ENCODE assay signal across 1 cellular context in the genomic region with DNA sequence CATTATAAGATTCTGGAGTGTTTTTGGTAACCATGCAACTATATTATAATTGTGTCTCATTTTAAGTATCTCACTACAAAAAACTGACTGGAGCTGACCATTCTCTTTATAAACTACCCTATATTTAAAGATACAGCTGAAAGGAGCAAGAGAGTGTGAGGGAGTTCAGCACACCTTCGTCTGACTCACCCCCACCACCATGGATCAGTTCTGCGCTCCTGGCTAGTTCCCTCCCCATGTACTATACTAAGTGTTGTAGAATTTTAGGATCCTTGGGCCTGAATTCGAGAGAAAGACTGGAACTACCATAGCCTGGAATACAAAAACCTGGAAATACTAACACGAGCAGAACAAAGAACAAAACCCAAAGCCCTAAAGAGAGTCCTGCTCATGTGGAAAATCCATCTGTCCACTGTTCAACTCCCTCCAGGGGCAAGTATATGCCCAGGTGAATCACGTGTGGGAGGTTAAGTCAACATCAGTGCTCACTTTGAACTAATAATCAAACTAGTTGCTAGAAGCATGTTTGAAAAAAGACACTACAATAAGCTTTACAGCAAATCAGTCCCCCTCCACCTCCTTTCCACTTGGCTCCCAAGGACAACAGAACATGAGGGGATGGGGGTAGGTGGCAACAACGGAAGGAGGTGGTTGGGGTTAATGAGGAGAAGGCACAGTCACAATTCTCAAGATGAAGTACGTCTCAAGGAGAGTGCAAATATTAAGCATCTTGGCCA.
TF ChIP-seq lines count a peak whose summit lies in the region.

No MANE protein-coding gene starts in this region.

TF ChIP-seq in H1, 55 proteins besides CTCF, POLR2A, EP300 and RAD21:
- no peak for TF ChIP-seq RFX5 (IDR thresholded peaks at IDR 0.05; ENCODE audit: borderline replicate concordance, low read depth, low read length)
- no peak for TF ChIP-seq KDM4A (IDR thresholded peaks at IDR 0.05; ENCODE audit: low read depth, low read length, severe bottlenecking)
- no peak for TF ChIP-seq SP2 (IDR thresholded peaks at IDR 0.05; ENCODE audit: low read length)
- TF ChIP-seq GABPA (IDR thresholded peaks at IDR 0.05; ENCODE audit: borderline replicate concordance, insufficient read depth, low read length) = no peak
- no peak for TF ChIP-seq ATF3 (IDR thresholded peaks at IDR 0.05; ENCODE audit: insufficient read depth, low read depth, low read length)
- no peak for TF ChIP-seq SP1 (IDR thresholded peaks at IDR 0.05; ENCODE audit: low read depth, low read length)
- no peak for TF ChIP-seq KDM1A (IDR thresholded peaks at IDR 0.05; ENCODE audit: borderline replicate concordance, low read length)
- TF ChIP-seq BCL11A (IDR thresholded peaks at IDR 0.05; ENCODE audit: low read depth in 2 of 2, low read length in 2 of 2) = no peak
- TF ChIP-seq, protein P1, sequence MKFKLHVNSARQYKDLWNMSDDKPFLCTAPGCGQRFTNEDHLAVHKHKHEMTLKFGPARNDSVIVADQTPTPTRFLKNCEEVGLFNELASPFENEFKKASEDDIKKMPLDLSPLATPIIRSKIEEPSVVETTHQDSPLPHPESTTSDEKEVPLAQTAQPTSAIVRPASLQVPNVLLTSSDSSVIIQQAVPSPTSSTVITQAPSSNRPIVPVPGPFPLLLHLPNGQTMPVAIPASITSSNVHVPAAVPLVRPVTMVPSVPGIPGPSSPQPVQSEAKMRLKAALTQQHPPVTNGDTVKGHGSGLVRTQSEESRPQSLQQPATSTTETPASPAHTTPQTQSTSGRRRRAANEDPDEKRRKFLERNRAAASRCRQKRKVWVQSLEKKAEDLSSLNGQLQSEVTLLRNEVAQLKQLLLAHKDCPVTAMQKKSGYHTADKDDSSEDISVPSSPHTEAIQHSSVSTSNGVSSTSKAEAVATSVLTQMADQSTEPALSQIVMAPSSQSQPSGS (IDR thresholded peaks at IDR 0.05; ENCODE audit: low read length) = no peak
- no peak for TF ChIP-seq NANOG (IDR thresholded peaks at IDR 0.05; ENCODE audit: insufficient read depth, low read depth, low read length, poor library complexity, severe bottlenecking)
- TF ChIP-seq EZH2 (IDR thresholded peaks at IDR 0.05; ENCODE audit: low read depth, low read length, severe bottlenecking) = no peak
- TF ChIP-seq SRF (IDR thresholded peaks at IDR 0.05; ENCODE audit: low read depth, low read length) = no peak
- no peak for TF ChIP-seq TAF1 (IDR thresholded peaks at IDR 0.05; ENCODE audit: low read depth, low read length)
